In the genomic region with DNA sequence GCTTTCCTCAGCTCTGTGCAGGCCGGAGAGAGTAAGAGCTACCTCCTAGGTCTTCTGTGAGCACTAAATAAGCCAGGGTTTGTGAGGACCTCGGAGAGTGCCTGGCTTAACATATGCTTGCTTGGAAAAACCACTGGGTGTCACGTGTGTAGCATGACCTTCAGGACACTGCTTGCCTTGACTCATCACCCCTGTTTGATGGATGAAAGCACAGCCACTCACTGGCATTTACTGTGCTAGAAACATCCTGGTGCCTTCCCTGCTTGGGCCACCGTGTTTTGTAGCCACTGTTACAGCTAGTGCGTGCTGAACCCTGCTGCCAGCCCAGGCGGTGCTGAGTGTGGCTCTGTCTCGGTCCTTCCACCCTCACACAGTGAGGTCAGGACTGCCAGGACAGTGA, we compare ENCODE assay signal across 24 cellular contexts. TPM values are rescaled to one million over a fixed set of nuclear protein-coding genes. Genes with fewer than 3 reads are reported as not detected.
DNase-seq lines count a peak whose midpoint lies in the region; ATAC-seq, FAIRE-seq and TF ChIP-seq lines count a peak whose summit lies in the region.
"Had no signal": no experiment of that assay in that cellular context is flagged by ENCODE, and none has a peak within 500 bp of the region (broad histone marks: within the 10 kb centered on the region; RNA-seq: fewer than 3 reads in every experiment).

No MANE protein-coding gene starts in this region.

- H3K23ac ChIP-seq in H1 (ENCODE audit: insufficient read length): no peak overlapping the region

- TF ChIP-seq POLR2A in HepG2 (IDR thresholded peaks at IDR 0.05; ENCODE audit: insufficient read depth in 1 of 2, low read depth in 2 of 2, low read length in 2 of 2) (no peak), right lobe of liver (IDR thresholded peaks at IDR 0.05) (no peak), H1 (IDR thresholded peaks at IDR 0.05; ENCODE audit: control extremely low read depth in 1 of 2, low read depth in 2 of 2, low read length in 2 of 2) (no peak)

- H3K56ac ChIP-seq in H1 (replicated peaks; ENCODE audit: insufficient read length, low read depth, low read length): no peak overlapping the region

- WGBS in HepG2 (ENCODE audit: low lambda C conversion rate): 47% methylated on average over 6 of the region's 7 CpGs
- WGBS in right lobe of liver (ENCODE audit: insufficient coverage, low coverage, low lambda C conversion rate, missing lambda C conversion rate): 90% methylated on average over 2 of the region's 7 CpGs
- WGBS in H1 (ENCODE audit: extremely low coverage in 1 of 2, insufficient coverage in 1 of 2, insufficient read length in 1 of 2, insufficient replicate concordance in 2 of 2, low coverage in 1 of 2, low lambda C conversion rate in 2 of 2, missing lambda C conversion rate in 1 of 2), 2 experiments: 79% methylated on average over 7 of the region's 7 CpGs; no CpG with 5 or more reads in 1 of the 2 experiments

- H3K4me3 ChIP-seq in HepG2 (replicated peaks in 1 of 3; ENCODE audit: insufficient read depth in 1 of 3, low read depth in 2 of 3, low read length in 3 of 3) (no peak overlapping the region), right lobe of liver (no peak overlapping the region), H1 (ENCODE audit: extremely low read depth in 1 of 4, insufficient read depth in 2 of 4, low read depth in 3 of 4, low read length in 4 of 4) (no peak overlapping the region)

- in situ Hi-C loops in HepG2 (cut with HindIII; ENCODE audit: extremely low pct_ligation_motif_present, low pct_unique_long_range_greater_than_20kb): no loop called here

- no peaks in the 10 kb centered on the region for H3K36me3 Mint-ChIP-seq in activated CD4-positive, alpha-beta T cell treated with anti-CD3 and anti-CD28 coated beads for 36 hours (ENCODE audit: low read depth)
- no peaks in the 10 kb centered on the region for H3K36me3 Mint-ChIP-seq in activated CD4-positive, alpha-beta T cell treated with anti-CD3 and anti-CD28 coated beads, Interleukin-2, amount 10 ng/mL, durations not matched to agents 24 days and 14 days (ENCODE audit: low read depth)

- H3K9me3 ChIP-seq in HepG2 (ENCODE audit: low read length) (peaks cover 7% of the 10 kb centered on the region; the same call in 1 of the 2 replicates), right lobe of liver (no peaks in the 10 kb centered on the region), H1 (ENCODE audit: insufficient read depth in 2 of 2, low read depth in 1 of 2, low read length in 1 of 2) (no peaks in the 10 kb centered on the region)

- H4K20me1 ChIP-seq in HepG2 (ENCODE audit: insufficient read depth, low read length) (no peaks in the 10 kb centered on the region), H1 (replicated peaks in 1 of 2; ENCODE audit: control insufficient read depth in 1 of 2, insufficient read depth in 2 of 2, low read length in 2 of 2) (no peaks in the 10 kb centered on the region)

- no peak overlapping the region for H3K4me3 Mint-ChIP-seq in activated CD4-positive, alpha-beta T cell treated with anti-CD3 and anti-CD28 coated beads for 36 hours
- no peak overlapping the region for H3K4me3 Mint-ChIP-seq in activated CD4-positive, alpha-beta T cell treated with anti-CD3 and anti-CD28 coated beads, Interleukin-2, amount 10 ng/mL, durations not matched to agents 24 days and 14 days

- BruUV-seq in HepG2 (replicated peaks; lab: Mats Ljungman, UMichigan): no TSS peak

- no peak overlapping the region for H3K4ac ChIP-seq in H1 (replicated peaks; ENCODE audit: insufficient read length, low read depth, low read length)

- no peak overlapping the region for H3K14ac ChIP-seq in H1 (ENCODE audit: insufficient read length)

- no peak overlapping the region for H4K8ac ChIP-seq in H1 (ENCODE audit: extremely low read depth, insufficient read depth, low read length)

- no peak overlapping the region for H3K4me2 ChIP-seq in HepG2 (ENCODE audit: low read depth, low read length)
- H3K4me2 ChIP-seq in H1 (ENCODE audit: insufficient read depth in 1 of 2, low read depth in 2 of 2, low read length in 2 of 2): no peak overlapping the region

- H4K5ac ChIP-seq in H1 (ENCODE audit: insufficient read length, low read depth, low read length): no peak overlapping the region

- no peaks in the 10 kb centered on the region for H3K79me1 ChIP-seq in H1 (ENCODE audit: low read depth, low read length)

- CTCF ChIA-PET in activated CD4-positive, alpha-beta T cell treated with anti-CD3 and anti-CD28 coated beads for 36 hours (lab: Charles Lee): interaction anchor here (0.6 to 1.5 kb wide), 4 partner anchors 17 to 218 kb away, joined by 3 to 4 read pairs (median 3); no protein-coding TSS in a partner anchor
- CTCF ChIA-PET in HepG2 (lab: Yijun Ruan, JAX; ENCODE audit: low intra/inter-chr PET ratio, low total read pairs): no interaction called here
- CTCF ChIA-PET in H1 (lab: Charles Lee; ENCODE audit: partially characterized antibody): interaction anchor here (1.6 to 9.9 kb wide), 4 partner anchors 16 to 95 kb away, joined by 3 to 56 read pairs (median 5); a partner anchor contains a TSS

- no peak overlapping the region for H3K27ac ChIP-seq in HepG2 (ENCODE audit: extremely low read length, insufficient read depth, low read length)
- H3K27ac ChIP-seq in right lobe of liver: no peak overlapping the region
- H3K27ac ChIP-seq in H1 (ENCODE audit: low read depth, low read length): no peak overlapping the region
- H3K27ac ChIP-seq: 22Rv1, HL-60, RWPE1 had no signal

- TF ChIP-seq CTCF in HepG2 (CRISPR knock-in tag; IDR thresholded peaks at IDR 0.05): no peak
- no peak for TF ChIP-seq CTCF in right lobe of liver (IDR thresholded peaks at IDR 0.05)
- TF ChIP-seq CTCF in H1 (IDR thresholded peaks at IDR 0.05; ENCODE audit: control extremely low read depth in 1 of 3, insufficient read depth in 1 of 3, low read depth in 1 of 3, low read length in 3 of 3): no peak

- H4K91ac ChIP-seq in H1 (replicated peaks; ENCODE audit: insufficient read length, low read length): no peak overlapping the region

- H3K9ac ChIP-seq in HepG2 (ENCODE audit: insufficient read depth, low read depth, low read length) (no peak overlapping the region), H1 (replicated peaks in 1 of 4; ENCODE audit: extremely low read depth in 1 of 4, low read depth in 3 of 4, low read length in 3 of 4) (no peak overlapping the region)

- ATAC-seq in activated CD4-positive, alpha-beta T cell treated with anti-CD3 and anti-CD28 coated beads for 36 hours: peak; percentile 45
- ATAC-seq in HepG2: peak; percentile 17
- ATAC-seq in right lobe of liver: no peak
- no peak for ATAC-seq in HG03025 (IDR thresholded peaks at IDR 0.05; ENCODE audit: low FRiP score, unreplicated experiment)

- H3K27me3 Mint-ChIP-seq in activated CD4-positive, alpha-beta T cell treated with anti-CD3 and anti-CD28 coated beads for 36 hours: peaks cover 38% of the 10 kb centered on the region
- peaks cover 63% of the 10 kb centered on the region for H3K27me3 Mint-ChIP-seq in activated CD4-positive, alpha-beta T cell treated with anti-CD3 and anti-CD28 coated beads, Interleukin-2, amount 10 ng/mL, durations not matched to agents 24 days and 14 days

- H3K27me3 ChIP-seq in HepG2 (ENCODE audit: control insufficient read depth in 1 of 2, insufficient read depth in 2 of 2, low read length in 2 of 2): peaks cover 2 to 48% of the 10 kb centered on the region in 2 experiments; a peak in 4 of 5 replicates
- no peaks in the 10 kb centered on the region for H3K27me3 ChIP-seq in right lobe of liver
- H3K27me3 ChIP-seq in H1 (replicated peaks in 1 of 4; ENCODE audit: control insufficient read depth in 3 of 4, extremely low read depth in 1 of 4, insufficient read depth in 3 of 4, low read length in 3 of 4): no peaks in the 10 kb centered on the region; a peak in 2 of 7 replicates

- FAIRE-seq in HepG2 (lab: Jason Lieb, UNC) (no peak), H1 (lab: Jason Lieb, UNC) (no peak)
- FAIRE-seq: GM12892, GM19239, H54 had no signal

- H3K18ac ChIP-seq in H1 (ENCODE audit: extremely low read depth, low read length): no peak overlapping the region

- H3K4me1 Mint-ChIP-seq in activated CD4-positive, alpha-beta T cell treated with anti-CD3 and anti-CD28 coated beads for 36 hours: no peaks in the 10 kb centered on the region
- peaks cover 8% of the 10 kb centered on the region for H3K4me1 Mint-ChIP-seq in activated CD4-positive, alpha-beta T cell treated with anti-CD3 and anti-CD28 coated beads, Interleukin-2, amount 10 ng/mL, durations not matched to agents 24 days and 14 days

- no peak overlapping the region for H3K27ac Mint-ChIP-seq in activated CD4-positive, alpha-beta T cell treated with anti-CD3 and anti-CD28 coated beads for 36 hours
- H3K27ac Mint-ChIP-seq in activated CD4-positive, alpha-beta T cell treated with anti-CD3 and anti-CD28 coated beads, Interleukin-2, amount 10 ng/mL, durations not matched to agents 24 days and 14 days: no peak overlapping the region

- H2AK5ac ChIP-seq in H1 (ENCODE audit: low read depth, low read length): no peak overlapping the region

- TF ChIP-seq EP300 in HepG2 (IDR thresholded peaks at IDR 0.05; ENCODE audit: low read depth in 2 of 2, low read length in 2 of 2): no peak
- TF ChIP-seq EP300 in HepG2 (CRISPR knock-in tag; IDR thresholded peaks at IDR 0.05; ENCODE audit: borderline replicate concordance): no peak
- no peak for TF ChIP-seq EP300 in H1 (IDR thresholded peaks at IDR 0.05; ENCODE audit: borderline replicate concordance in 1 of 2, low read depth in 2 of 2, low read length in 2 of 2)

- H3K4me1 ChIP-seq in HepG2 (ENCODE audit: insufficient read depth, low read length) (no peaks in the 10 kb centered on the region), right lobe of liver (peaks cover 0 to 7% (median 0%) of the 10 kb centered on the region in 4 donors), H1 (replicated peaks in 1 of 4; ENCODE audit: control insufficient read depth in 3 of 4, insufficient read depth in 4 of 4, low read length in 3 of 4) (peaks cover 0 to 2% (median 0%) of the 10 kb centered on the region in 4 experiments; a peak in 1 of 7 replicates)

- intact Hi-C loops in activated CD4-positive, alpha-beta T cell treated with anti-CD3 and anti-CD28 coated beads for 36 hours (cut with DNase I, micrococcal nuclease): no loop called here
- intact Hi-C loops in activated CD4-positive, alpha-beta T cell treated with anti-CD3 and anti-CD28 coated beads, Interleukin-2, amount 10 ng/mL, durations not matched to agents 24 days and 14 days (cut with micrococcal nuclease): no loop called here
- intact Hi-C loops in HepG2 (cut with micrococcal nuclease; ENCODE audit: unreplicated experiment): no loop called here
- intact Hi-C loops in right lobe of liver (cut with DNase I): loop anchor here in 1 of 2 donors (10.0 kb wide), 1 partner anchor 155 kb away; no protein-coding TSS in a partner anchor

- no peaks in the 10 kb centered on the region for H3K23me2 ChIP-seq in H1 (ENCODE audit: low read depth, low read length)

- TF ChIP-seq RAD21 in HepG2 (CRISPR knock-in tag; IDR thresholded peaks at IDR 0.05): no peak
- no peak for TF ChIP-seq RAD21 in H1 (IDR thresholded peaks at IDR 0.05 in 1 of 2, conservative IDR thresholded peaks at IDR 0.05 in 1 of 2; ENCODE audit: low read depth in 2 of 2, low read length in 2 of 2)

- no peak overlapping the region; the same call in 1 of the 2 replicates for H2BK12ac ChIP-seq in H1 (ENCODE audit: low read depth, low read length)

- DNase-seq in activated CD4-positive, alpha-beta T cell treated with anti-CD3 and anti-CD28 coated beads for 36 hours: no peak
- DNase-seq in activated CD4-positive, alpha-beta T cell treated with anti-CD3 and anti-CD28 coated beads, Interleukin-2, amount 10 ng/mL, durations not matched to agents 24 days and 14 days: no peak
- DNase-seq in HepG2 (ENCODE audit: low spot score) (no peak), right lobe of liver (no peak), H1 (ENCODE audit: low read depth in 1 of 2, low spot score in 2 of 2) (no peak), dermis blood vessel endothelial cell (no peak), COLO668 (lab: John Stamatoyannopoulos, UW; ENCODE audit: unreplicated experiment) (no peak)
- DNase-seq: DMS153, DND-41, Karpas-422, NCI-H1092, NCI-H1417 treated with DMSO at 0.1 percent for 48 hours, NCI-H1694 treated with DMSO at 0.1 percent for 48 hours, NCI-H2081, NCI-H2227 treated with DMSO at 0.1 percent for 48 hours, NCI-H526 treated with DMSO at 0.1 percent for 48 hours, SHP77 had no signal

- no peak overlapping the region for H2BK120ac ChIP-seq in H1 (replicated peaks; ENCODE audit: low read depth, low read length)

- H2AFZ ChIP-seq in HepG2 (ENCODE audit: low read length) (no peak overlapping the region), H1 (ENCODE audit: low read length) (0 out of 2 replicates have a peak overlapping the region, but pooled peaks have one; percentile 30)

- H2BK5ac ChIP-seq in H1 (ENCODE audit: low read depth, low read length): no peak overlapping the region

- POLR2A ChIA-PET in activated CD4-positive, alpha-beta T cell treated with anti-CD3 and anti-CD28 coated beads for 36 hours (lab: Charles Lee): no interaction called here
- POLR2A ChIA-PET in HepG2 (lab: Yijun Ruan, JAX): no interaction called here
- POLR2A ChIA-PET in H1 (lab: Charles Lee; ENCODE audit: partially characterized antibody): interaction anchor here (1.5 kb wide), 1 partner anchor 37 kb away, joined by 5 read pairs; no protein-coding TSS in a partner anchor

- H3K9me3 Mint-ChIP-seq in activated CD4-positive, alpha-beta T cell treated with anti-CD3 and anti-CD28 coated beads for 36 hours (ENCODE audit: low read depth): no peaks in the 10 kb centered on the region
- no peaks in the 10 kb centered on the region for H3K9me3 Mint-ChIP-seq in activated CD4-positive, alpha-beta T cell treated with anti-CD3 and anti-CD28 coated beads, Interleukin-2, amount 10 ng/mL, durations not matched to agents 24 days and 14 days

- H3K36me3 ChIP-seq in HepG2 (replicated peaks in 1 of 2; ENCODE audit: control insufficient read depth in 1 of 2, insufficient read depth in 2 of 2, low read length in 2 of 2) (no peaks in the 10 kb centered on the region), right lobe of liver (no peaks in the 10 kb centered on the region), H1 (ENCODE audit: control insufficient read depth in 2 of 4, insufficient read depth in 4 of 4, low read length in 3 of 4) (no peaks in the 10 kb centered on the region)

- no peak overlapping the region for H2BK20ac ChIP-seq in H1 (ENCODE audit: low read length)

- H3K79me2 ChIP-seq in HepG2 (ENCODE audit: insufficient read depth, low read length) (no peaks in the 10 kb centered on the region), H1 (ENCODE audit: control insufficient read depth in 1 of 2, insufficient read depth in 2 of 2, low read length in 2 of 2) (no peaks in the 10 kb centered on the region)

- peak overlapping the region; percentile 1; the same call in 1 of the 2 replicates for H2BK15ac ChIP-seq in H1 (ENCODE audit: low read length)

RNA-seq across cellular contexts. Expression of a gene that starts 34.8 kb away (rescaled TPM):
- 10 to 100 TPM; 29.6 to 32.9 TPM for total RNA-seq in activated CD4-positive, alpha-beta T cell treated with anti-CD3 and anti-CD28 coated beads for 36 hours
- total RNA-seq in activated CD4-positive, alpha-beta T cell treated with anti-CD3 and anti-CD28 coated beads, Interleukin-2, amount 10 ng/mL, durations not matched to agents 24 days and 14 days: 8.3 and 10.3 TPM in 2 replicates
- total RNA-seq in HepG2 (2016; rRNA removed; fragmentation: Illumina TruSeq; extraction: Trizol) (40.7 and 70.5 TPM in 2 replicates), right lobe of liver (10 to 100 TPM; 11.1 to 26.9 (median 24.2) TPM), dermis blood vessel endothelial cell (38.7 and 69.9 TPM in 2 replicates)
- 13.6 and 14.1 TPM in 2 replicates for total RNA-seq in HepG2 (2016; cell fraction: cytosol; rRNA removed; fragmentation: Illumina TruSeq; extraction: Trizol; ENCODE audit: low read depth)
- total RNA-seq in HepG2 (2016; cell fraction: insoluble cytoplasmic fraction; rRNA removed; fragmentation: Illumina TruSeq; extraction: Trizol): 40.7 and 74.0 TPM in 2 replicates
- total RNA-seq in HepG2 (2016; cell fraction: membrane; rRNA removed; fragmentation: Illumina TruSeq; extraction: Trizol): 30.7 and 33.5 TPM in 2 replicates
- 49.2 and 56.2 TPM in 2 replicates for total RNA-seq in HepG2 (2016; cell fraction: nucleus; rRNA removed; fragmentation: Illumina TruSeq; extraction: Trizol)
- polyA plus RNA-seq in HepG2 (2011; rRNA removed) (270 and 321 TPM in 2 replicates), H1 (2011; rRNA removed) (742 and 889 TPM in 2 replicates)
- polyA plus RNA-seq in HepG2 (2011; cell fraction: cytosol; rRNA removed): 356 TPM in 2 replicates
- 111 and 119 TPM in 2 replicates for polyA plus RNA-seq in HepG2 (2011; cell fraction: nucleus; rRNA removed)
- polyA plus RNA-seq in HepG2 (2012): 124 and 196 TPM in 2 replicates
- polyA plus RNA-seq in HepG2 (2016; cell fraction: cytosol; fragmentation: Illumina TruSeq; extraction: Trizol; ENCODE audit: low read depth): 18.9 and 24.2 TPM in 2 replicates
- 53.1 and 56.4 TPM in 2 replicates for polyA plus RNA-seq in HepG2 (2016; cell fraction: insoluble cytoplasmic fraction; fragmentation: Illumina TruSeq; extraction: Trizol; ENCODE audit: low read depth)
- 32.9 and 35.3 TPM in 2 replicates for polyA plus RNA-seq in HepG2 (2016; cell fraction: membrane; fragmentation: Illumina TruSeq; extraction: Trizol; ENCODE audit: low read depth)
- polyA plus RNA-seq in HepG2 (2016; cell fraction: nucleus; fragmentation: Illumina TruSeq; extraction: Trizol; ENCODE audit: insufficient read depth, low read depth): 111 and 121 TPM in 2 replicates
- polyA minus RNA-seq in HepG2 (2011; rRNA and poly(A)+ RNA removed; ENCODE audit: low replicate concordance): 108 and 408 TPM in 2 replicates
- polyA minus RNA-seq in HepG2 (2011; cell fraction: cytosol; rRNA and poly(A)+ RNA removed): 84.7 and 140 TPM in 2 replicates
- 20.1 and 24.2 TPM in 2 replicates for polyA minus RNA-seq in HepG2 (2011; cell fraction: nucleus; rRNA and poly(A)+ RNA removed)
- total RNA-seq in H1 (2021; fragmentation: NEBNext Ultra II Directional; extraction: Animal tissue kit (Norgen Biotek cat#: 25700)): 362 and 367 TPM in 2 replicates
- polyA plus RNA-seq in H1 (2011; cell fraction: cytosol; rRNA removed): 714 TPM
- 967 TPM for polyA plus RNA-seq in H1 (2011; cell fraction: nucleus; rRNA removed)
- polyA plus RNA-seq in H1 (2012, experiment 1 of 2): 466 to 565 TPM (median 504 TPM) in 4 replicates
- polyA plus RNA-seq in H1 (2012, experiment 2 of 2): 396 TPM
- 442 TPM for polyA plus RNA-seq in H1 (2013, experiment 1 of 2)
- polyA plus RNA-seq in H1 (2013, experiment 2 of 2): 531 TPM
- polyA minus RNA-seq in H1 (2011; rRNA and poly(A)+ RNA removed): 807 and 840 TPM in 2 replicates
- 239 TPM for polyA minus RNA-seq in H1 (2011; cell fraction: cytosol; rRNA and poly(A)+ RNA removed)
- 131 TPM for polyA minus RNA-seq in H1 (2011; cell fraction: nucleus; rRNA and poly(A)+ RNA removed)

Comparison
In these comparisons a context has a peak if more than half of its experiments do, and no peak if none do; other contexts are left out.
1. ATAC-seq: peak in activated CD4-positive, alpha-beta T cell treated with anti-CD3 and anti-CD28 coated beads for 36 hours (single experiment) and HepG2 (single experiment); none in right lobe of liver (0 of 4) and HG03025 (single experiment).